In genomic region chr6:134057478-134057877, GRCh38 we compare ENCODE assay signal across 14 cellular contexts. TPM values are rescaled to one million over a fixed set of nuclear protein-coding genes. Genes with fewer than 3 reads are reported as not detected.
DNase-seq lines count a peak whose midpoint lies in the region; ATAC-seq and TF ChIP-seq lines count a peak whose summit lies in the region.
"Had no signal": no experiment of that assay in that cellular context is flagged by ENCODE, and none has a peak within 500 bp of the region (broad histone marks: within the 10 kb centered on the region; RNA-seq: fewer than 3 reads in every experiment).

No MANE protein-coding gene starts in this region.

- H3K9ac ChIP-seq in HUES48 (ENCODE audit: low read depth, low read length) (no peak overlapping the region), mesendoderm (ENCODE audit: low read length) (no peak overlapping the region)

- H3K79me1 ChIP-seq in mesendoderm (ENCODE audit: low read length), result no peaks in the 10 kb centered on the region

- H4K8ac ChIP-seq in mesendoderm (ENCODE audit: low read depth, low read length), result no peak overlapping the region

- DNase-seq in DMS 273 treated with DMSO at 0.1 percent for 48 hours (lab: John Stamatoyannopoulos, UW), result peak; percentile 12
- DNase-seq in RWPE2 (ENCODE audit: low spot score), result no peak
- DNase-seq in mesendoderm, result no peak
- no peak for DNase-seq in activated naive CD4-positive, alpha-beta T cell treated with Interleukin-2 at 50 U/mL for 16 hours
- no peak for DNase-seq in T1000 (lab: John Stamatoyannopoulos, UW)
- DNase-seq in ACHN, result no peak
- DNase-seq: activated CD8-positive, alpha-beta T cell treated with anti-CD3 and anti-CD28 coated beads for 36 hours; activated T-cell treated with anti-CD3 and anti-CD28 coated beads, Interleukin-2, amount 50 U/mL, for 4 hours; cortex of kidney; H7; ovary; SIG-M5 had no signal

- peak overlapping the region; percentile 79 for H3K4ac ChIP-seq in mesendoderm (ENCODE audit: low read depth, low read length)

- H3K27ac ChIP-seq in HUES48 (ENCODE audit: low read depth, low read length) (peak overlapping the region; percentile 7), RWPE2 (ENCODE audit: poor library complexity, severe bottlenecking) (peak overlapping the region; percentile 59), mesendoderm (ENCODE audit: low read depth, low read length) (peak overlapping the region; percentile 23)
- H3K27ac ChIP-seq: ovary had no signal

- in situ Hi-C loops in ACHN (cut with HindIII; ENCODE audit: low pct_ligation_motif_present, low pct_unique_long_range_greater_than_20kb, low sequenced_read_pairs), result no loop called here

- H2BK120ac ChIP-seq in mesendoderm (ENCODE audit: low read depth, low read length), result peak overlapping the region; percentile 78

- no peaks in the 10 kb centered on the region for H3K79me2 ChIP-seq in mesendoderm (ENCODE audit: control insufficient read depth, insufficient read depth, low read length)

- H2AK5ac ChIP-seq in mesendoderm (ENCODE audit: low read length), result no peak overlapping the region

- H3K36me3 ChIP-seq in HUES48 (ENCODE audit: control insufficient read depth, insufficient read depth, low read length) (no peaks in the 10 kb centered on the region), RWPE2 (ENCODE audit: low read depth) (no peaks in the 10 kb centered on the region), mesendoderm (ENCODE audit: control insufficient read depth, insufficient read depth, low read length) (no peaks in the 10 kb centered on the region)
- H3K36me3 ChIP-seq: ovary had no signal

- H4K5ac ChIP-seq in mesendoderm (ENCODE audit: low read length), result no peak overlapping the region

- no peak for TF ChIP-seq CTCF in RWPE2 (IDR thresholded peaks at IDR 0.05; ENCODE audit: poor library complexity, severe bottlenecking)

- H3K4me2 ChIP-seq in mesendoderm (ENCODE audit: low read length), result no peak overlapping the region

- H3K4me1 ChIP-seq in HUES48 (ENCODE audit: control insufficient read depth, insufficient read depth, low read length), result peaks cover 59% of the 10 kb centered on the region
- H3K4me1 ChIP-seq in RWPE2 (ENCODE audit: insufficient read depth, poor library complexity, severe bottlenecking), result peaks cover 39% of the 10 kb centered on the region
- peaks cover 2% of the 10 kb centered on the region for H3K4me1 ChIP-seq in mesendoderm (ENCODE audit: control insufficient read depth, low read depth, low read length)

- H2BK5ac ChIP-seq in mesendoderm (ENCODE audit: low read length), result no peak overlapping the region

- H3K27me3 ChIP-seq in HUES48 (ENCODE audit: control insufficient read depth, insufficient read depth, low read length), result no peaks in the 10 kb centered on the region
- H3K27me3 ChIP-seq in RWPE2 (ENCODE audit: insufficient read depth, poor library complexity, severe bottlenecking), result no peaks in the 10 kb centered on the region
- H3K27me3 ChIP-seq in mesendoderm (ENCODE audit: insufficient read depth, low read length, poor library complexity), result no peaks in the 10 kb centered on the region
- H3K27me3 ChIP-seq: ovary had no signal

- no peak overlapping the region for H2BK15ac ChIP-seq in mesendoderm (replicated peaks; ENCODE audit: low read depth)

- no CpG with 5 or more reads among the region's 2 CpGs for WGBS in mesendoderm (ENCODE audit: extremely low coverage, insufficient coverage, low lambda C conversion rate)

- no peak overlapping the region for H3K4me3 ChIP-seq in HUES48 (ENCODE audit: low read depth, low read length)
- no peak overlapping the region for H3K4me3 ChIP-seq in RWPE2 (ENCODE audit: severe bottlenecking)
- no peak overlapping the region for H3K4me3 ChIP-seq in mesendoderm (ENCODE audit: low read length)
- H3K4me3 ChIP-seq: ovary had no signal

- no peaks in the 10 kb centered on the region for H3K9me3 ChIP-seq in HUES48 (ENCODE audit: control insufficient read depth, insufficient read depth, low read length)
- H3K9me3 ChIP-seq in RWPE2 (ENCODE audit: severe bottlenecking), result no peaks in the 10 kb centered on the region
- H3K9me3 ChIP-seq: ovary had no signal

- H3K18ac ChIP-seq in mesendoderm (ENCODE audit: low read length), result peak overlapping the region; percentile 68

- ATAC-seq in RWPE2 (ENCODE audit: low read depth), result peak; percentile 62
- ATAC-seq: activated CD8-positive, alpha-beta T cell treated with anti-CD3 and anti-CD28 coated beads for 36 hours; activated T-cell treated with anti-CD3 and anti-CD28 coated beads, Interleukin-2, amount 50 U/mL, for 4 hours; WTC11 had no signal

- H3K56ac ChIP-seq in mesendoderm (ENCODE audit: low read length), result no peak overlapping the region

- H3K23ac ChIP-seq in mesendoderm (ENCODE audit: low read length), result no peak overlapping the region

RNA-seq across cellular contexts. Expression of gene SLC2A12, which starts 5.1 kb away (rescaled TPM):
- polyA plus RNA-seq in mesendoderm (2013, experiment 1 of 2), result 1.0 TPM
- polyA plus RNA-seq in mesendoderm (2013, experiment 2 of 2), result 1.0 TPM

Comparison
In these comparisons a context has a peak if more than half of its experiments do, and no peak if none do; other contexts are left out.
1. H3K27ac ChIP-seq: peak in every context shown above with its lines; median percentile 59 in RWPE2; 23 in mesendoderm; 7 in HUES48.